ENCODE assay signal across 23 cellular contexts in genomic region chr16:64544859-64545258, GRCh38.
DNase-seq lines count a peak whose midpoint lies in the region; ATAC-seq and TF ChIP-seq lines count a peak whose summit lies in the region.
"Had no signal": no experiment of that assay in that cellular context is flagged by ENCODE, and none has a peak within 500 bp of the region (broad histone marks: within the 10 kb centered on the region; RNA-seq: fewer than 3 reads in every experiment).

No MANE protein-coding gene starts in this region.

- H3K4me1 ChIP-seq in Karpas-422 (ENCODE audit: low read length), result peaks cover 17% of the 10 kb centered on the region
- no peaks in the 10 kb centered on the region for H3K4me1 ChIP-seq in osteoblast (ENCODE audit: insufficient read depth, low read length)
- H3K4me1 ChIP-seq: BE2C, BLaER1 had no signal

- no peaks in the 10 kb centered on the region for H3K36me3 ChIP-seq in Karpas-422 (ENCODE audit: insufficient read depth, low read length)
- no peaks in the 10 kb centered on the region for H3K36me3 ChIP-seq in neural cell (ENCODE audit: insufficient read depth, low read length)
- H3K36me3 ChIP-seq in osteoblast (ENCODE audit: insufficient read depth, low read length), result no peaks in the 10 kb centered on the region
- H3K36me3 ChIP-seq: BE2C, BLaER1 had no signal

- TF ChIP-seq RAD21 in neural cell (conservative IDR thresholded peaks at IDR 0.05), result no peak

- no peaks in the 10 kb centered on the region for H3K79me2 ChIP-seq in Karpas-422 (ENCODE audit: low read length)
- H3K79me2 ChIP-seq in neural cell (replicated peaks; ENCODE audit: insufficient read depth, low read length), result no peaks in the 10 kb centered on the region
- H3K79me2 ChIP-seq in osteoblast (ENCODE audit: insufficient read depth, low read length), result no peaks in the 10 kb centered on the region

- peaks cover 3% of the 10 kb centered on the region for H3F3A ChIP-seq in neural cell (ENCODE audit: insufficient read depth, low read length, poor library complexity, severe bottlenecking)

- TF ChIP-seq CTCF in neural cell (IDR thresholded peaks at IDR 0.05; ENCODE audit: poor library complexity, severe bottlenecking) (no peak), osteoblast (IDR thresholded peaks at IDR 0.05; ENCODE audit: extremely low read depth, low read depth, low read length) (no peak), GM10248 (IDR thresholded peaks at IDR 0.05; ENCODE audit: control extremely low read depth, extremely low read depth, low read depth, missing control alignments) (no peak)

- no peak overlapping the region for H3K4me3 ChIP-seq in Karpas-422 (ENCODE audit: low read length)
- no peak overlapping the region for H3K4me3 ChIP-seq in neural cell (ENCODE audit: low read length)
- H3K4me3 ChIP-seq in osteoblast (ENCODE audit: insufficient read depth, low read length), result no peak overlapping the region
- H3K4me3 ChIP-seq: BLaER1 had no signal

- H2AFZ ChIP-seq in Karpas-422 (ENCODE audit: low read length), result no peak overlapping the region
- no peak overlapping the region for H2AFZ ChIP-seq in neural cell (ENCODE audit: low read depth, low read length)
- peak overlapping the region; percentile 33 for H2AFZ ChIP-seq in osteoblast (ENCODE audit: low read length)

- no peaks in the 10 kb centered on the region for H3K9me2 ChIP-seq in Karpas-422 (replicated peaks; ENCODE audit: insufficient read depth, low read length)
- no peaks in the 10 kb centered on the region for H3K9me2 ChIP-seq in neural cell (ENCODE audit: insufficient read depth, low read length)

- no peak overlapping the region for H3K9ac ChIP-seq in Karpas-422 (ENCODE audit: low read length)
- H3K9ac ChIP-seq in neural cell (ENCODE audit: low read length), result no peak overlapping the region
- H3K9ac ChIP-seq: BLaER1 had no signal

- H4K20me1 ChIP-seq in Karpas-422 (ENCODE audit: insufficient read depth, low read depth, low read length) (no peaks in the 10 kb centered on the region), neural cell (ENCODE audit: insufficient read depth) (no peaks in the 10 kb centered on the region), osteoblast (ENCODE audit: insufficient read depth, low read length) (no peaks in the 10 kb centered on the region)
- H4K20me1 ChIP-seq: BLaER1 had no signal

- POLR2A ChIA-PET in GM10248 (lab: Yijun Ruan, JAX), result no interaction called here

- H3K4me2 ChIP-seq in Karpas-422 (ENCODE audit: low read depth, low read length, poor library complexity, severe bottlenecking) (no peak overlapping the region), neural cell (ENCODE audit: low read length) (no peak overlapping the region), osteoblast (ENCODE audit: insufficient read depth, low read length) (no peak overlapping the region)
- H3K4me2 ChIP-seq: BLaER1 had no signal

- H3K27ac ChIP-seq in Karpas-422 (ENCODE audit: low read length), result no peak overlapping the region
- H3K27ac ChIP-seq in neural cell (ENCODE audit: low read length), result peak overlapping the region; percentile 50
- H3K27ac ChIP-seq in osteoblast (ENCODE audit: low read depth, low read length), result no peak overlapping the region
- H3K27ac ChIP-seq: BLaER1 had no signal

- no peaks in the 10 kb centered on the region for H3K27me3 ChIP-seq in Karpas-422 (ENCODE audit: low read length)
- no peaks in the 10 kb centered on the region for H3K27me3 ChIP-seq in neural cell (ENCODE audit: insufficient read depth, low read depth, low read length)
- H3K27me3 ChIP-seq in osteoblast (ENCODE audit: insufficient read depth, low read length), result no peaks in the 10 kb centered on the region
- H3K27me3 ChIP-seq: BE2C, BLaER1 had no signal

- no peaks in the 10 kb centered on the region for H3K9me3 ChIP-seq in Karpas-422 (ENCODE audit: low read length)
- no peaks in the 10 kb centered on the region for H3K9me3 ChIP-seq in neural cell (ENCODE audit: low read length)
- no peaks in the 10 kb centered on the region for H3K9me3 ChIP-seq in osteoblast (ENCODE audit: low read depth, low read length)
- H3K9me3 ChIP-seq: BE2C, BLaER1 had no signal

- ATAC-seq in GM21360 (IDR thresholded peaks at IDR 0.05; ENCODE audit: unreplicated experiment), result no peak

- TF ChIP-seq EP300 in neural cell (conservative IDR thresholded peaks at IDR 0.05; ENCODE audit: poor library complexity, severe bottlenecking), result peak; percentile 75

- CTCF ChIA-PET in GM10248 (lab: Yijun Ruan, JAX), result interaction anchor here (1.7 kb wide), 1 partner anchor 24 kb away, joined by 4 read pairs; no protein-coding TSS in a partner anchor

- peak; percentile 15 for DNase-seq in Karpas-422
- peak; percentile 30 for DNase-seq in SK-N-DZ (ENCODE audit: low spot score)
- no peak for DNase-seq in osteoblast (ENCODE audit: insufficient read length, low spot score, missing footprints)
- no peak for DNase-seq in T-helper 2 cell
- no peak for DNase-seq in GM10248 (ENCODE audit: extremely low spot score)
- DNase-seq: 8988T; ACHN; BE2C; C1 segment of cervical spinal cord; CD4-positive, alpha-beta memory T cell; CD4-positive, CD25-positive, alpha-beta regulatory T cell; CD8-positive, alpha-beta memory T cell; COR-L47; DMS 273 treated with DMSO at 0.1 percent for 48 hours; DMS153; DMS53; DMS79; DND-41; EL; GDM1 had no signal

TF ChIP-seq in neural cell, 6 proteins besides CTCF, POLR2A, EP300 and RAD21:
- TF ChIP-seq POLR2AphosphoS5 (IDR thresholded peaks at IDR 0.05), result peak; percentile 57
- no peak for TF ChIP-seq REST (IDR thresholded peaks at IDR 0.05; ENCODE audit: borderline replicate concordance)

Comparison
In these comparisons a context has a peak if more than half of its experiments do, and no peak if none do; other contexts are left out.
1. DNase-seq: peak in Karpas-422 (single experiment) and SK-N-DZ (single experiment); none in osteoblast (single experiment), T-helper 2 cell (0 of 5) and GM10248 (single experiment).